8 cellular contexts compared by ENCODE assay signal in the genomic region with DNA sequence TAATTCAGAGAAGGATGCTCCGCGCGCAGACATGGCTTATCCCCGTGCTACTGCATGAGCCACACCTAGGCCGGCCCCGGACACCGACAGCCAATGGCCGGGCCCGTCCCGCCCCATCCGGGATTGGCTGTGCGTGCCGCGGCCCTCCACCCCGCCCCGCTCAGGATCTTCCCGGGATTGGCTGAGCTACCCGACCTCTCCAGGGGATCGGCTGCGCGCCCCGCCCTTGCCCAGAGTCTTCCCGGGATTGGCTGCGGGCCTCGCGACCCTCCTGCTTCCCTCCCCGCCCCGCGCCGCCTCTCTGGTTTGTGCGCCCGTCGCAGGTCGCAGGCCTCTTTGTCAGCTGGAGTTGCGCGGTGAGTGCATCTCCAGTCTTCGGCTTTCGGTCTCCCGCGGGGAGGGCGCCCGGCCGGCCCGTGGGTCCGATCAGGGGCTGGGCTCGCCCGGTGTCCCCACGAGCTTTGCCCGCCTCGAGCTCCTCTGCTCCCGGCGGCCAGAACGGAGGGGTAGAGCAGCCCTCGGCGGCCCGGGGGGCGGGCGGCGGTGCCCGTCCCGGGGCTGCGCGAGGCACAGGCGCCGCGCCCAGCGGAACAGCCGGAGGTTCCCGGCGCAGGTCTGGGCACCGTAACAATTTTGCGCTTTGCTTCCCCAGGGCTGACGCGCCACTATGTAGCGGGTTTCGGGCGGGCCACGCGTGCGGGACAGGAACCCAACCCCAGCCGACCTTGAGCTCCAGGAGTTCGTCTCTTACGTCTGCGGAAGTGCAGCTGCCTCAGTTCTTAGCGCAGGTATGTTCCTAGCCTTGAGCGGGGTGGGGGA. TPM values are rescaled to one million over a fixed set of nuclear protein-coding genes. Genes with fewer than 3 reads are reported as not detected.
DNase-seq lines count a peak whose midpoint lies in the region; ATAC-seq, FAIRE-seq and TF ChIP-seq lines count a peak whose summit lies in the region.

No MANE protein-coding gene starts in this region.

- FAIRE-seq in keratinocyte (lab: Jason Lieb, UNC): peak; percentile 43

- H3K4me3 ChIP-seq in keratinocyte (ENCODE audit: control insufficient read depth in 2 of 3, extremely low read depth in 1 of 3, insufficient read depth in 2 of 3, low read depth in 1 of 3, low read length in 3 of 3): peak overlapping the region; percentile 65 to 80 (median 68)

- H3K9me1 ChIP-seq in keratinocyte (ENCODE audit: control insufficient read depth, extremely low read depth, insufficient read depth, low read length): no peaks in the 10 kb centered on the region

- no peaks in the 10 kb centered on the region for H3K9me3 ChIP-seq in keratinocyte (ENCODE audit: control insufficient read depth, low read depth, low read length)

- peak overlapping the region; percentile 93 for H2AFZ ChIP-seq in keratinocyte (ENCODE audit: control insufficient read depth, low read length)

- ATAC-seq in GM19025 (IDR thresholded peaks at IDR 0.05; ENCODE audit: low read depth, unreplicated experiment) (peak; percentile 90), HG03280 (IDR thresholded peaks at IDR 0.05; ENCODE audit: unreplicated experiment) (peak; percentile 90)

- dilution Hi-C loops in keratinocyte (cut with MboI; ENCODE audit: extremely low pct_ligation_motif_present, low sequenced_read_pairs): no loop called here

- no peak for TF ChIP-seq CTCF in AG09319 (IDR thresholded peaks at IDR 0.05; ENCODE audit: low read depth, low read length)
- no peak for TF ChIP-seq CTCF in keratinocyte (optimal IDR thresholded peaks at IDR 0.05 in 1 of 3, IDR thresholded peaks at IDR 0.05 in 1 of 3, conservative IDR thresholded peaks at IDR 0.05 in 1 of 3; ENCODE audit: extremely low read depth in 1 of 3, insufficient read depth in 2 of 3, low read length in 3 of 3)

- no peaks in the 10 kb centered on the region for H4K20me1 ChIP-seq in keratinocyte (ENCODE audit: control insufficient read depth, extremely low read depth, insufficient read depth, low read length)

- H3K36me3 ChIP-seq in keratinocyte (ENCODE audit: control insufficient read depth in 2 of 2, extremely low read depth in 1 of 2, insufficient read depth in 2 of 2, low read length in 2 of 2): peaks cover 18 to 23% of the 10 kb centered on the region in 2 experiments

- peak overlapping the region; percentile 83 for H3K9ac ChIP-seq in keratinocyte (ENCODE audit: control insufficient read depth, extremely low read depth, insufficient read depth, low read length)

- H3K27ac ChIP-seq in keratinocyte (ENCODE audit: control insufficient read depth, insufficient read depth, low read length): peak overlapping the region; percentile 84

- no peaks in the 10 kb centered on the region for H3K27me3 ChIP-seq in keratinocyte (ENCODE audit: control insufficient read depth, extremely low read depth, insufficient read depth, low read length)

- peak; percentile 83 for DNase-seq in AG09319 (ENCODE audit: extremely low read depth, low read depth)
- peak; percentile 95 for DNase-seq in NCI-H345 (lab: John Stamatoyannopoulos, UW)
- peak; percentile 95 for DNase-seq in activated CD4-positive, CD25-positive, alpha-beta regulatory T cell treated with anti-CD3 and anti-CD28 coated beads, Interleukin-2, amount 50 U/mL, for 72 hours
- DNase-seq in cerebellar nuclear complex (lab: John Stamatoyannopoulos, UW): peak; percentile 92 to 93
- DNase-seq in keratinocyte (ENCODE audit: low read depth, low spot score): no peak
- peak; percentile 92 to 97 (median 96) for DNase-seq in stimulated activated CD4-positive, alpha-beta T cell treated with anti-CD3 and anti-CD28 coated beads, Interleukin-12 subunit alpha, Interleukin-12 subunit beta, amount 100 ng/mL, for 48 hours (ENCODE audit: low read depth in 2 of 3, low spot score in 1 of 3)

- H3K4me1 ChIP-seq in keratinocyte (ENCODE audit: control insufficient read depth, extremely low read depth, insufficient read depth, low read length): peaks cover 31% of the 10 kb centered on the region

- H3K4me2 ChIP-seq in keratinocyte (ENCODE audit: control insufficient read depth, extremely low read depth, insufficient read depth, low read depth, low read length): peak overlapping the region; percentile 73

- H3K79me2 ChIP-seq in keratinocyte (ENCODE audit: control insufficient read depth, insufficient read depth, low read length): peaks cover 27% of the 10 kb centered on the region

RNA-seq across cellular contexts. Expression of gene ERVMER34-1, which starts 38.8 kb away (rescaled TPM):
- polyA plus RNA-seq in keratinocyte: 1.9 to 5.0 TPM (median 4.3 TPM) in 3 replicates
- 1.8 TPM for polyA plus RNA-seq in keratinocyte (2011; ENCODE audit: low read depth)
- 1.3 and 3.6 TPM in 2 replicates for polyA plus RNA-seq in keratinocyte (2011; cell fraction: cytosol; rRNA removed)
- 4.3 and 5.9 TPM in 2 replicates for polyA plus RNA-seq in keratinocyte (2011; cell fraction: nucleus; rRNA removed)
- polyA plus RNA-seq in keratinocyte (2012; ENCODE audit: low replicate concordance): 2.2 and 3.5 TPM in 2 replicates
- 1.7 to 4.2 TPM (median 2.4 TPM) in 3 replicates for polyA minus RNA-seq in keratinocyte
- 2.1 TPM for polyA minus RNA-seq in keratinocyte (2011; cell fraction: cytosol; rRNA and poly(A)+ RNA removed)
- polyA minus RNA-seq in keratinocyte (2011; cell fraction: nucleus; rRNA and poly(A)+ RNA removed): 3.8 and 7.1 TPM in 2 replicates

RNA-seq across cellular contexts. Expression of gene USP46, which starts 53.3 kb away (rescaled TPM):
- polyA plus RNA-seq in keratinocyte: 13.7 to 20.4 TPM (median 14.4 TPM) in 3 replicates
- 9.2 TPM for polyA plus RNA-seq in keratinocyte (2011; ENCODE audit: low read depth)
- polyA plus RNA-seq in keratinocyte (2011; cell fraction: cytosol; rRNA removed): 9.9 and 21.3 TPM in 2 replicates
- 8.8 and 13.4 TPM in 2 replicates for polyA plus RNA-seq in keratinocyte (2011; cell fraction: nucleus; rRNA removed)
- 9.9 and 11.4 TPM in 2 replicates for polyA plus RNA-seq in keratinocyte (2012; ENCODE audit: low replicate concordance)
- 10.7 to 29.0 TPM (median 21.7 TPM) in 3 replicates for polyA minus RNA-seq in keratinocyte
- polyA minus RNA-seq in keratinocyte (2011; cell fraction: cytosol; rRNA and poly(A)+ RNA removed): 11.7 TPM
- polyA minus RNA-seq in keratinocyte (2011; cell fraction: nucleus; rRNA and poly(A)+ RNA removed): 7.7 and 18.7 TPM in 2 replicates
